ENCODE assay signal across 17 cellular contexts in the genomic region with DNA sequence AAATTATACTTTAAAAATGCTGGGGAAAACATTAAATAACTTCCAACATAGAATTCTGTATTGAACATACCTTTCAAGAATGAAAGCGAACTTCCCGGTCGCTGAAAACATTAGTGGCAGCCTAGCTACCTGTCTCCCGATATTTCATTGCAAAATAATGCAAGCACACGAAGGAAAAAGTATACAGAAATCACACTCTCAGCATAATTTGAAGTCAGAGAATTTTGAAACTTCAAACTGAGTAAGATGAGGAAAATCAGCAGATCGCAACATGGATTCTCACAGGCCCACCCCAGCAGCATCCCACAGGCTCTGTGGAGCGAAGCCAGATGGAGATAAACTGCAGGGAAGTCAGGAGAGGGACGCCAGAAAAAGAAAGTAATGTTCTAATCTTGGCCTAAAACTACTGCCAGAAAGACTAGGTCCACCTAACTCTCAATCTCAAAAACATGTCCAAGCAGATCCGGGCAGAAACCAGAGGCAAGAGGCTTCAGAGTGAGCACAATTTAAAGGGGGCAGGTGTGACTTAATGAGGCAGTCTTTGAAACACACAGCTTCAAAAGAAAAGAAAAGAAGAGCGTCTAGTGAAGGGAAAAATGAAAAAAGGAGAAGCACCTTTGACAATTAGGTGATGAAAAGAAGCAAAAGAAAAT. TPM values are rescaled to one million over a fixed set of nuclear protein-coding genes. Genes with fewer than 3 reads are reported as not detected.
DNase-seq lines count a peak whose midpoint lies in the region; ATAC-seq and TF ChIP-seq lines count a peak whose summit lies in the region.
"Had no signal": no experiment of that assay in that cellular context is flagged by ENCODE, and none has a peak within 500 bp of the region (broad histone marks: within the 10 kb centered on the region; RNA-seq: fewer than 3 reads in every experiment).

No MANE protein-coding gene starts in this region.

- peaks cover 2% of the 10 kb centered on the region for H3K79me2 ChIP-seq in SK-N-SH (ENCODE audit: insufficient read depth)

- no peaks in the 10 kb centered on the region for H3K9me2 ChIP-seq in SK-N-SH

- no peak overlapping the region for H3K27ac Mint-ChIP-seq in MCF 10A (ENCODE audit: low read depth, unreplicated experiment)

- intact Hi-C loops in MCF 10A (cut with micrococcal nuclease) = no loop called here
- intact Hi-C loops in aorta (cut with DNase I) = no loop called here

- BruUV-seq in MCF 10A (replicated peaks; lab: Mats Ljungman, UMichigan) = TSS peak; percentile 46

- no peaks in the 10 kb centered on the region for H3K27me3 Mint-ChIP-seq in MCF 10A (ENCODE audit: insufficient read depth, unreplicated experiment)

- H2AFZ ChIP-seq in SK-N-SH (ENCODE audit: low read depth) = peak overlapping the region; percentile 10; the same call in 1 of the 2 replicates

- H3K4me3 ChIP-seq in SK-N-SH (ENCODE audit: low read depth in 2 of 2, low read length in 1 of 2) (no peak overlapping the region), fibroblast of villous mesenchyme (ENCODE audit: low read depth, low read length) (no peak overlapping the region), aorta (ENCODE audit: low read length in 2 of 2) (peak overlapping the region; percentile 12 to 38)
- H3K4me3 ChIP-seq: heart right ventricle, SJSA1, stomach had no signal

- H3K36me3 Mint-ChIP-seq in MCF 10A (ENCODE audit: insufficient read depth, unreplicated experiment) = peaks cover 1% of the 10 kb centered on the region

- no peaks in the 10 kb centered on the region for H3F3A ChIP-seq in SK-N-SH (replicated peaks; ENCODE audit: insufficient read depth)

- H3K9ac ChIP-seq in SK-N-SH = no peak overlapping the region

- no peak overlapping the region for H3K27ac ChIP-seq in SK-N-SH (ENCODE audit: low read depth in 2 of 2, low read length in 1 of 2)
- H3K27ac ChIP-seq in aorta (ENCODE audit: low read depth in 1 of 2, low read length in 2 of 2) = peak overlapping the region in 1 of 2 donors; percentile 47
- H3K27ac ChIP-seq: heart right ventricle, SJSA1, stomach had no signal

- H3K4me1 ChIP-seq in SK-N-SH (ENCODE audit: control insufficient read depth in 1 of 2, insufficient read depth in 2 of 2, low read depth in 1 of 2, low read length in 1 of 2) (peaks cover 0 to 8% of the 10 kb centered on the region in 2 experiments; a peak in 2 of 4 replicates), aorta (ENCODE audit: control insufficient read depth in 1 of 2, insufficient read depth in 2 of 2, low read length in 2 of 2) (no peaks in the 10 kb centered on the region)

- no peak for TF ChIP-seq RAD21 in SK-N-SH (IDR thresholded peaks at IDR 0.05; ENCODE audit: low read length)

- H3K36me3 ChIP-seq in SK-N-SH (replicated peaks in 1 of 2; ENCODE audit: control insufficient read depth in 1 of 2, insufficient read depth in 2 of 2, low read length in 1 of 2) = no peaks in the 10 kb centered on the region
- no peaks in the 10 kb centered on the region for H3K36me3 ChIP-seq in aorta (ENCODE audit: control insufficient read depth in 1 of 2, insufficient read depth in 2 of 2, low read length in 1 of 2)

- no peak for DNase-seq in SK-N-SH
- DNase-seq in MCF 10A (ENCODE audit: unreplicated experiment) = peak; percentile 26
- DNase-seq in fibroblast of villous mesenchyme (ENCODE audit: low read depth) = peak; percentile 13
- DNase-seq in aorta = no peak
- no peak for DNase-seq in stimulated activated CD4-positive, alpha-beta T cell treated with anti-CD3 and anti-CD28 coated beads, Interleukin-4, amount 100 ng/mL, for 1 hour
- DNase-seq in activated CD4-positive, alpha-beta T cell treated with anti-CD3 and anti-CD28 coated beads, Interleukin-2, amount 50 U/mL, for 1 hour = no peak
- DNase-seq: ACHN; activated CD4-positive, alpha-beta T cell treated with anti-CD3 and anti-CD28 coated beads for 1 hour; activated effector memory CD4-positive, alpha-beta T cell treated with Interleukin-2 at 50 U/mL for 16 hours; heart right ventricle; NCI-H524; right cardiac atrium; stomach; T1000 had no signal

- H3K9me3 ChIP-seq in SK-N-SH = no peaks in the 10 kb centered on the region
- no peaks in the 10 kb centered on the region for H3K9me3 ChIP-seq in aorta (ENCODE audit: control insufficient read depth, low read length)
- H3K9me3 ChIP-seq: heart right ventricle, SJSA1, stomach had no signal

- POLR2A ChIA-PET in SK-N-SH (lab: Yijun Ruan, JAX) (no interaction called here), MCF 10A (lab: Yijun Ruan, JAX) (interaction anchor here (0.7 to 1.8 kb wide), 7 partner anchors 10 to 136 kb away, joined by 3 to 7 read pairs (median 4); no protein-coding TSS in a partner anchor)

- no peak overlapping the region for H3K4me3 Mint-ChIP-seq in MCF 10A (ENCODE audit: unreplicated experiment)

- TF ChIP-seq CTCF in SK-N-SH (IDR thresholded peaks at IDR 0.05) (no peak), MCF 10A (IDR thresholded peaks at IDR 0.05; ENCODE audit: unreplicated experiment) (no peak), fibroblast of villous mesenchyme (IDR thresholded peaks at IDR 0.05; ENCODE audit: insufficient read depth, low read depth, low read length) (no peak)

- CTCF ChIA-PET in SK-N-SH (lab: Yijun Ruan, JAX) = interaction anchor here (0.7 kb wide), 1 partner anchor 12 kb away, joined by 3 read pairs; no protein-coding TSS in a partner anchor
- CTCF ChIA-PET in MCF 10A (lab: Yijun Ruan, JAX) = interaction anchor here (0.6 to 0.7 kb wide), 2 partner anchors 22 to 311 kb away, joined by 3 read pairs; no protein-coding TSS in a partner anchor

- H3K4me1 Mint-ChIP-seq in MCF 10A (ENCODE audit: insufficient read depth, unreplicated experiment) = peaks cover 7% of the 10 kb centered on the region

- H3K9me3 Mint-ChIP-seq in MCF 10A (ENCODE audit: unreplicated experiment) = no peaks in the 10 kb centered on the region

- 75% methylated on average over 10 of the region's 10 CpGs for WGBS in SK-N-SH (ENCODE audit: low lambda C conversion rate)
- 32 to 38% methylated on average over 10 of the region's 10 CpGs for WGBS in aorta, 2 donors

- TF ChIP-seq EP300 in SK-N-SH (IDR thresholded peaks at IDR 0.05; ENCODE audit: borderline replicate concordance in 1 of 2, low read depth in 1 of 2, low read length in 1 of 2) = no peak

- no peak overlapping the region for H3K4me2 ChIP-seq in SK-N-SH

- H3K27me3 ChIP-seq in SK-N-SH (ENCODE audit: insufficient read depth) (no peaks in the 10 kb centered on the region), aorta (ENCODE audit: control insufficient read depth in 1 of 2, insufficient read depth in 2 of 2, low read length in 1 of 2) (no peaks in the 10 kb centered on the region)
- H3K27me3 ChIP-seq: heart right ventricle, SJSA1, stomach had no signal

- H4K20me1 ChIP-seq in SK-N-SH (ENCODE audit: insufficient read depth) = no peaks in the 10 kb centered on the region

- ATAC-seq in SK-N-SH treated with all-trans-retinoic acid at 6 μM for 48 hours (no peak), aorta (ENCODE audit: low FRiP score) (no peak), HG03432 (IDR thresholded peaks at IDR 0.05; ENCODE audit: unreplicated experiment) (no peak)
- ATAC-seq: heart right ventricle, right cardiac atrium had no signal

TF ChIP-seq in SK-N-SH, 30 proteins besides CTCF, POLR2A, EP300 and RAD21:
- TF ChIP-seq JUND (IDR thresholded peaks at IDR 0.05) = no peak
- TF ChIP-seq EZH2phosphoT487 (IDR thresholded peaks at IDR 0.05; ENCODE audit: borderline replicate concordance, low read depth) = no peak
- no peak for TF ChIP-seq TCF12 (IDR thresholded peaks at IDR 0.05)
- TF ChIP-seq, protein P1, sequence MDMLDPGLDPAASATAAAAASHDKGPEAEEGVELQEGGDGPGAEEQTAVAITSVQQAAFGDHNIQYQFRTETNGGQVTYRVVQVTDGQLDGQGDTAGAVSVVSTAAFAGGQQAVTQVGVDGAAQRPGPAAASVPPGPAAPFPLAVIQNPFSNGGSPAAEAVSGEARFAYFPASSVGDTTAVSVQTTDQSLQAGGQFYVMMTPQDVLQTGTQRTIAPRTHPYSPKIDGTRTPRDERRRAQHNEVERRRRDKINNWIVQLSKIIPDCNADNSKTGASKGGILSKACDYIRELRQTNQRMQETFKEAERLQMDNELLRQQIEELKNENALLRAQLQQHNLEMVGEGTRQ (IDR thresholded peaks at IDR 0.05; ENCODE audit: borderline replicate concordance, low read depth, low read length) = no peak
- TF ChIP-seq MXI1 (IDR thresholded peaks at IDR 0.05; ENCODE audit: low read depth, low read length) = no peak
- TF ChIP-seq CHD2 (IDR thresholded peaks at IDR 0.05; ENCODE audit: low read length, partially characterized antibody) = no peak
- TF ChIP-seq FOXM1 (IDR thresholded peaks at IDR 0.05; ENCODE audit: low read depth) = no peak
- TF ChIP-seq ELF1 (IDR thresholded peaks at IDR 0.05) = no peak
- no peak for TF ChIP-seq GABPA (IDR thresholded peaks at IDR 0.05; ENCODE audit: low read depth)
- no peak for TF ChIP-seq GATA2 (CRISPR knock-in tag; IDR thresholded peaks at IDR 0.05)
- no peak for TF ChIP-seq RFX5 (IDR thresholded peaks at IDR 0.05; ENCODE audit: low read length)

TF ChIP-seq in SK-N-SH treated with all-trans-retinoic acid at 6 μM for 48 hours, 23 proteins besides CTCF, POLR2A, EP300 and RAD21:
- TF ChIP-seq TOX (CRISPR knock-in tag; IDR thresholded peaks at IDR 0.05; ENCODE audit: borderline replicate concordance) (no peak), ZC3H10 (CRISPR knock-in tag; IDR thresholded peaks at IDR 0.05) (no peak), PPARA (CRISPR knock-in tag; IDR thresholded peaks at IDR 0.05; ENCODE audit: borderline replicate concordance) (no peak)

RNA-seq across cellular contexts. Expression of gene GOSR1, which starts 4.8 kb away (rescaled TPM):
- polyA plus RNA-seq in SK-N-SH (2012; rRNA removed) = 12.5 and 13.7 TPM in 2 replicates
- 15.4 and 16.9 TPM in 2 replicates for polyA plus RNA-seq in SK-N-SH (2012; cell fraction: cytosol; rRNA removed)
- polyA plus RNA-seq in SK-N-SH (2012; cell fraction: nucleus; rRNA removed) = 17.9 and 25.7 TPM in 2 replicates
- total RNA-seq in MCF 10A (2022) = 57.6 and 69.4 TPM in 2 replicates
- total RNA-seq in fibroblast of villous mesenchyme = 17.7 and 35.0 TPM in 2 replicates
- total RNA-seq in aorta = 10 to 100 TPM; 53.8 to 55.7 TPM
- 10 to 100 TPM; 13.6 to 21.9 TPM for polyA plus RNA-seq in aorta

Comparison
In these comparisons a context has a peak if more than half of its experiments do, and no peak if none do; other contexts are left out.
1. DNase-seq: peak in MCF 10A (single experiment) and fibroblast of villous mesenchyme (single experiment); none in SK-N-SH (single experiment), aorta (0 of 2), stimulated activated CD4-positive, alpha-beta T cell treated with anti-CD3 and anti-CD28 coated beads, Interleukin-4, amount 100 ng/mL, for 1 hour (single experiment) and activated CD4-positive, alpha-beta T cell treated with anti-CD3 and anti-CD28 coated beads, Interleukin-2, amount 50 U/mL, for 1 hour (single experiment).
2. H3K4me3 ChIP-seq: peak in aorta (2 of 2); none in SK-N-SH (0 of 2) and fibroblast of villous mesenchyme (single experiment).